8 cellular contexts compared by ENCODE assay signal in the genomic region with DNA sequence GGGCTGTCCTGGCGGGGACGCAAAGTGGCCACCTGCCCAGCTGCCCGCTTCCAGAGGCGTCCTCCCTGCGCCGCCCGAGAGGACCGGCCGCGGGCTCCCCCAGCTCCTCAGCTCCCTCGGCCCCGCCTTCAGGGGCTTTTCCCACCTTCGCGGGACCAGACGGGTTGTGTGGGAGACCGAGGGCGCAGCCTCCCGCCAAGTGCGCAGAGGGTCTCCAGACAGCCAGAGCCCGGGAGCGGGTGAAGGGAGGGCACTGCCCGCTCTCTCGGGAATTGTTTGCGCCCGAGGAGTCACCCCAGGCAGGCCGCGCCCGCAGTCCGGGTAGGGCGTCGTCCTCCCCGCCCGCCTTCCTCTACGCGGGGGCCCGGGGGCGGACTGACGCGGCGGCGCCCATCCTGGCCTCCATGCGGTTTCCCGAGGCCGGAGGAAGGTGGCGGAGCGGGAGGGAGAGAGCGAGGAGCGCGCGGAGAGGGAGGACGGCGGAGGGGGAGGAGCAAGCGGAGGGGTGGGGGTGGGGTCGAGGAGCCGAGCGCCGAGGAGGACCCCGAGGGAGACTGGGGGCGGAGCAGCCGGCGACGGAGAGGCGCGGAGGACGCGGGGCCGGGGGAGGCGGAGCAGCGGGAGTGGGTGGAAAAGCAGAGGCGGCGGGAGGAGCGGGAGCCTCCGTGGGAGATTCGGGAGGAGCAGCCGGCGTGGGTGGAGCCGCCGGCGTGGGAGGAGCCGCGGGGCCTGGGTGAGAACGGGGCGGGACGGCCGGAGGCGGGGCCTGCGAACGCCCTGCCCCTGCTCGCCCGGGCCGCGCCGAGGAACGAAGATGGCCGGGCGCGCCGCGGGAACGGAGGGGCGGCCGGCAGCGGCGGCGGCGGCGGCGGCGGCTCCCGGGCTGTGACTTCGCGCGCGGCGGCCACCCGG. TPM values are rescaled to one million over a fixed set of nuclear protein-coding genes. Genes with fewer than 3 reads are reported as not detected.
DNase-seq lines count a peak whose midpoint lies in the region; ATAC-seq and TF ChIP-seq lines count a peak whose summit lies in the region.

No MANE protein-coding gene starts in this region.

- WGBS in adipose tissue, 3 donors = 0 to 34% (median 0%) methylated on average over 20 to 94 of the region's 116 CpGs
- WGBS in heart right ventricle, 2 donors = 0% methylated on average over 19 to 62 of the region's 116 CpGs
- 0 to 27% methylated on average over 15 to 64 of the region's 116 CpGs for WGBS in tibial nerve, 2 donors

- TF ChIP-seq POLR2A in tibial nerve (IDR thresholded peaks at IDR 0.05) = peak; percentile 64 to 76

- intact Hi-C loops in heart right ventricle (cut with DNase I) = loop anchor here in 6 of 10 donors (5.0 kb wide), 5 partner anchors 33 to 103 kb away; no protein-coding TSS in a partner anchor
- intact Hi-C loops in posterior cingulate gyrus (cut with DNase I) = loop anchor here (5.0 to 10.0 kb wide), 2 partner anchors 70 to 98 kb away; no protein-coding TSS in a partner anchor

- H3K36me3 Mint-ChIP-seq in GM23338 (ENCODE audit: low read depth) (peaks cover 10% of the 10 kb centered on the region; the same call in 2 of the 3 replicates), T-cell (no peaks in the 10 kb centered on the region)

- H3K4me1 Mint-ChIP-seq in GM23338 (peaks cover 51% of the 10 kb centered on the region), T-cell (peaks cover 36 to 49% (median 37%) of the 10 kb centered on the region in 3 donors)

- peak overlapping the region; percentile 73; the same call in 1 of the 2 replicates for H3K27ac ChIP-seq in GM23338 (ENCODE audit: low read depth)
- H3K27ac ChIP-seq in MM.1S (ENCODE audit: low read length) = peak overlapping the region; percentile 47; the same call in 1 of the 2 replicates
- H3K27ac ChIP-seq in adipose tissue (ENCODE audit: low read depth, low read length) = peak overlapping the region; percentile 75
- H3K27ac ChIP-seq in heart right ventricle = peak overlapping the region; percentile 84 to 95 (median 92)
- H3K27ac ChIP-seq in tibial nerve = peak overlapping the region; percentile 58 to 90 (median 88)

- DNase-seq in Daoy (ENCODE audit: low read depth) (peak; percentile 87), GM23338 (ENCODE audit: low spot score) (peak; percentile 79), MM.1S (peak; percentile 66), T-cell (peak; percentile 41 to 81 (median 64)), heart right ventricle (peak; percentile 87 to 93), posterior cingulate gyrus (peak; percentile 70 to 97 (median 76)), tibial nerve (ENCODE audit: low spot score in 2 of 2) (peak; percentile 65 to 71)

- H3K36me3 ChIP-seq in GM23338 (ENCODE audit: insufficient read depth) (no peaks in the 10 kb centered on the region), MM.1S (replicated peaks; ENCODE audit: insufficient read depth, low read length) (no peaks in the 10 kb centered on the region), heart right ventricle (no peaks in the 10 kb centered on the region), tibial nerve (no peaks in the 10 kb centered on the region)

- POLR2A ChIA-PET in T-cell (lab: Charles Lee) = no interaction called here

- H3K9me2 ChIP-seq in GM23338 (ENCODE audit: insufficient read depth) (no peaks in the 10 kb centered on the region), MM.1S (replicated peaks; ENCODE audit: insufficient read depth, low read length) (no peaks in the 10 kb centered on the region)

- ATAC-seq in GM23338 (peak; percentile 54), T-cell (replicated peaks in 1 of 4) (peak; percentile 90 to 94 (median 92)), heart right ventricle (peak; percentile 88 to 96 (median 92))

- CTCF ChIA-PET in T-cell (lab: Charles Lee) = no interaction called here

- H3K9me3 ChIP-seq in MM.1S (replicated peaks; ENCODE audit: insufficient read depth, low read length) = no peaks in the 10 kb centered on the region
- H3K9me3 ChIP-seq in heart right ventricle = no peaks in the 10 kb centered on the region
- no peaks in the 10 kb centered on the region for H3K9me3 ChIP-seq in tibial nerve

- H3K9me3 Mint-ChIP-seq in GM23338 (peaks cover 9% of the 10 kb centered on the region; the same call in 2 of the 3 replicates), T-cell (no peaks in the 10 kb centered on the region)

- H3F3A ChIP-seq in GM23338 (replicated peaks; ENCODE audit: low read depth) = peaks cover 12% of the 10 kb centered on the region; the same call in 1 of the 2 replicates
- no peaks in the 10 kb centered on the region for H3F3A ChIP-seq in MM.1S (ENCODE audit: insufficient read depth, low read length)

- H3K27ac Mint-ChIP-seq in GM23338 (no peak overlapping the region; the same call in 1 of the 2 replicates), T-cell (peak overlapping the region in 1 of 2 donors; percentile 28)

- peak in 1 of 2 donors; percentile 51 for TF ChIP-seq EP300 in tibial nerve (IDR thresholded peaks at IDR 0.05)

- no peaks in the 10 kb centered on the region for H3K27me3 ChIP-seq in GM23338 (ENCODE audit: insufficient read depth)
- no peaks in the 10 kb centered on the region for H3K27me3 ChIP-seq in MM.1S (replicated peaks; ENCODE audit: insufficient read depth, low read length)
- peaks cover 0 to 63% (median 0%) of the 10 kb centered on the region in 7 donors for H3K27me3 ChIP-seq in heart right ventricle
- peaks cover 0 to 11% of the 10 kb centered on the region in 2 donors for H3K27me3 ChIP-seq in tibial nerve

- no peak overlapping the region for H2AFZ ChIP-seq in GM23338
- peak overlapping the region; percentile 56 for H2AFZ ChIP-seq in MM.1S (ENCODE audit: low read length)

- no peaks in the 10 kb centered on the region for H4K20me1 ChIP-seq in GM23338 (replicated peaks; ENCODE audit: insufficient read depth)
- H4K20me1 ChIP-seq in MM.1S (ENCODE audit: insufficient read depth, low read length) = no peaks in the 10 kb centered on the region

- H3K4me3 ChIP-seq in GM23338 (peak overlapping the region; percentile 61), MM.1S (ENCODE audit: low read length) (peak overlapping the region; percentile 69), heart right ventricle (peak overlapping the region; percentile 47 to 65 (median 60)), tibial nerve (peak overlapping the region; percentile 37 to 76 (median 54))

- H3K79me2 ChIP-seq in GM23338 (replicated peaks; ENCODE audit: insufficient read depth) (peaks cover 31% of the 10 kb centered on the region), MM.1S (ENCODE audit: low read length) (peaks cover 39% of the 10 kb centered on the region)

- peak overlapping the region; percentile 71 for H3K4me2 ChIP-seq in GM23338
- peak overlapping the region; percentile 62 for H3K4me2 ChIP-seq in MM.1S (ENCODE audit: low read depth, low read length)

- TF ChIP-seq CTCF in GM23338 (conservative IDR thresholded peaks at IDR 0.05; ENCODE audit: low read depth in 2 of 2) (no peak), MM.1S (IDR thresholded peaks at IDR 0.05; ENCODE audit: low read length) (no peak), heart right ventricle (IDR thresholded peaks at IDR 0.05) (no peak), tibial nerve (IDR thresholded peaks at IDR 0.05) (no peak)

- H3K4me1 ChIP-seq in GM23338 (ENCODE audit: insufficient read depth) = peaks cover 29% of the 10 kb centered on the region
- 0 out of 2 replicates have a peak, but pooled peaks cover 2% of the 10 kb centered on the region for H3K4me1 ChIP-seq in MM.1S (ENCODE audit: low read length)
- H3K4me1 ChIP-seq in heart right ventricle = peaks cover 2 to 57% (median 33%) of the 10 kb centered on the region in 9 donors
- H3K4me1 ChIP-seq in tibial nerve = peaks cover 0 to 21% (median 0%) of the 10 kb centered on the region in 4 donors

- peak overlapping the region; percentile 77 for H3K9ac ChIP-seq in MM.1S (ENCODE audit: low read length)

- H3K4me3 Mint-ChIP-seq in GM23338 (peak overlapping the region; percentile 70), T-cell (peak overlapping the region; percentile 62 to 72 (median 66))

- H3K27me3 Mint-ChIP-seq in GM23338 (ENCODE audit: insufficient read depth, low read depth, poor library complexity) (peaks cover 7% of the 10 kb centered on the region), T-cell (peaks cover 0 to 10% of the 10 kb centered on the region in 2 donors)

TF ChIP-seq in GM23338, 12 proteins besides CTCF, POLR2A, EP300 and RAD21 (continues in another document):
- TF ChIP-seq, protein P1, sequence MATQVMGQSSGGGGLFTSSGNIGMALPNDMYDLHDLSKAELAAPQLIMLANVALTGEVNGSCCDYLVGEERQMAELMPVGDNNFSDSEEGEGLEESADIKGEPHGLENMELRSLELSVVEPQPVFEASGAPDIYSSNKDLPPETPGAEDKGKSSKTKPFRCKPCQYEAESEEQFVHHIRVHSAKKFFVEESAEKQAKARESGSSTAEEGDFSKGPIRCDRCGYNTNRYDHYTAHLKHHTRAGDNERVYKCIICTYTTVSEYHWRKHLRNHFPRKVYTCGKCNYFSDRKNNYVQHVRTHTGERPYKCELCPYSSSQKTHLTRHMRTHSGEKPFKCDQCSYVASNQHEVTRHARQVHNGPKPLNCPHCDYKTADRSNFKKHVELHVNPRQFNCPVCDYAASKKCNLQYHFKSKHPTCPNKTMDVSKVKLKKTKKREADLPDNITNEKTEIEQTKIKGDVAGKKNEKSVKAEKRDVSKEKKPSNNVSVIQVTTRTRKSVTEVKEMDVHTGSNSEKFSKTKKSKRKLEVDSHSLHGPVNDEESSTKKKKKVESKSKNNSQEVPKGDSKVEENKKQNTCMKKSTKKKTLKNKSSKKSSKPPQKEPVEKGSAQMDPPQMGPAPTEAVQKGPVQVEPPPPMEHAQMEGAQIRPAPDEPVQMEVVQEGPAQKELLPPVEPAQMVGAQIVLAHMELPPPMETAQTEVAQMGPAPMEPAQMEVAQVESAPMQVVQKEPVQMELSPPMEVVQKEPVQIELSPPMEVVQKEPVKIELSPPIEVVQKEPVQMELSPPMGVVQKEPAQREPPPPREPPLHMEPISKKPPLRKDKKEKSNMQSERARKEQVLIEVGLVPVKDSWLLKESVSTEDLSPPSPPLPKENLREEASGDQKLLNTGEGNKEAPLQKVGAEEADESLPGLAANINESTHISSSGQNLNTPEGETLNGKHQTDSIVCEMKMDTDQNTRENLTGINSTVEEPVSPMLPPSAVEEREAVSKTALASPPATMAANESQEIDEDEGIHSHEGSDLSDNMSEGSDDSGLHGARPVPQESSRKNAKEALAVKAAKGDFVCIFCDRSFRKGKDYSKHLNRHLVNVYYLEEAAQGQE (IDR thresholded peaks at IDR 0.05; ENCODE audit: unreplicated experiment) = no peak
- TF ChIP-seq CREB1 (CRISPR knock-in tag; IDR thresholded peaks at IDR 0.05; ENCODE audit: low read depth) = no peak; the same call in none of the 2 replicates
- no peak for TF ChIP-seq JUNB (IDR thresholded peaks at IDR 0.05; ENCODE audit: unreplicated experiment)

RNA-seq across cellular contexts. Expression of a gene that starts 47.6 kb away (rescaled TPM):
- total RNA-seq in Daoy (2014; rRNA removed; shearing (Covaris generic)) = not detected in 2 replicates
- total RNA-seq in GM23338 (2014; rRNA removed; shearing (Covaris generic)) = 0.19 TPM in 1 of 2 replicates, not detected in the other
- polyA plus RNA-seq in GM23338 (2016; fragmentation: Nextera tagmentation; extraction: Ambion mirVana) (not detected in 2 replicates), adipose tissue (not detected), heart right ventricle (not detected)
- total RNA-seq in T-cell (not detected), heart right ventricle (not detected), tibial nerve (not detected)

Comparison
In these comparisons a context has a peak if more than half of its experiments do, and no peak if none do; other contexts are left out.
1. Peak in every context shown above with its lines: DNase-seq, ATAC-seq, H3K4me3 ChIP-seq and H3K27ac ChIP-seq.